In the genomic region with DNA sequence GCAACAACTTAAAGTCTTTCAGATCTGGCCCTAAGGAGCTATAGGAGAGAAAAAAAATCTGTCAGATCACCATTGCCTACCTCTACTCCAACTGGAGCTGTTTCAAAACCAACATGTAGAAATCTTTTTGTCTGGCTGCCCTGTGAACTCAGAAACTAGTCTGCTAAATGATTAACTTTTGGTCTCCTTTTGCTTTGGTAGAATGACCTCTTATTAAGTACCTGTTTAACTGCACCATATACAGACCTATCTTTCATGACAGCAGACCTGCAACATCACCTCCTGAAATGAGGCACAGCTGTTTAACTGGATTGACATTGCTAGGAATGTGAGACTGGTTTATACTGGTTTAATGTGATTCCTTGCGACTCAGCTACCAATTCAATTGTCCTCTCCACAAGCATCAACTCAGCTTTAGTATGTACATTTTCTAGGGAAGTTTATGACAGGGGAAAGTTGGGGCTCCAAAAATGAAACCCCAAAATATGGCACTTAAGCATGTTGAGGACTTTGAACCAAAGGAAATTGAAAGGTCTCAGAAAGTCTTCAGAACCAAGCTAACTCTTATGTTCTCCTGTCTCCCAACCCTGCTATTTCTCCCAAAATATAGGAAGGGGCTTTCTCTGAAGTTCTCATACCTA, we compare ENCODE assay signal across 1 cellular context.
TF ChIP-seq lines count a peak whose summit lies in the region.

No MANE protein-coding gene starts in this region.

TF ChIP-seq in HepG2, 621 proteins besides CTCF, POLR2A, EP300 and RAD21 (continued from another document and continues in another):
- no peak for TF ChIP-seq HMGXB3 (CRISPR knock-in tag; IDR thresholded peaks at IDR 0.05; ENCODE audit: borderline replicate concordance)
- no peak for TF ChIP-seq ZNF720 (CRISPR knock-in tag; IDR thresholded peaks at IDR 0.05)
- no peak for TF ChIP-seq ZBTB14 (CRISPR knock-in tag; IDR thresholded peaks at IDR 0.05)
- no peak for TF ChIP-seq FOSL1 (CRISPR knock-in tag; IDR thresholded peaks at IDR 0.05; ENCODE audit: borderline replicate concordance)
- TF ChIP-seq JDP2 (CRISPR knock-in tag; IDR thresholded peaks at IDR 0.05; ENCODE audit: borderline replicate concordance): no peak
- TF ChIP-seq POLR2G (IDR thresholded peaks at IDR 0.05; ENCODE audit: low read depth, low read length): peak; percentile 57
- TF ChIP-seq SRSF4 (IDR thresholded peaks at IDR 0.05; ENCODE audit: low read depth, low read length, poor library complexity, severe bottlenecking): no peak
- TF ChIP-seq ZNF263 (CRISPR knock-in tag; IDR thresholded peaks at IDR 0.05): no peak
- TF ChIP-seq, protein P1, sequence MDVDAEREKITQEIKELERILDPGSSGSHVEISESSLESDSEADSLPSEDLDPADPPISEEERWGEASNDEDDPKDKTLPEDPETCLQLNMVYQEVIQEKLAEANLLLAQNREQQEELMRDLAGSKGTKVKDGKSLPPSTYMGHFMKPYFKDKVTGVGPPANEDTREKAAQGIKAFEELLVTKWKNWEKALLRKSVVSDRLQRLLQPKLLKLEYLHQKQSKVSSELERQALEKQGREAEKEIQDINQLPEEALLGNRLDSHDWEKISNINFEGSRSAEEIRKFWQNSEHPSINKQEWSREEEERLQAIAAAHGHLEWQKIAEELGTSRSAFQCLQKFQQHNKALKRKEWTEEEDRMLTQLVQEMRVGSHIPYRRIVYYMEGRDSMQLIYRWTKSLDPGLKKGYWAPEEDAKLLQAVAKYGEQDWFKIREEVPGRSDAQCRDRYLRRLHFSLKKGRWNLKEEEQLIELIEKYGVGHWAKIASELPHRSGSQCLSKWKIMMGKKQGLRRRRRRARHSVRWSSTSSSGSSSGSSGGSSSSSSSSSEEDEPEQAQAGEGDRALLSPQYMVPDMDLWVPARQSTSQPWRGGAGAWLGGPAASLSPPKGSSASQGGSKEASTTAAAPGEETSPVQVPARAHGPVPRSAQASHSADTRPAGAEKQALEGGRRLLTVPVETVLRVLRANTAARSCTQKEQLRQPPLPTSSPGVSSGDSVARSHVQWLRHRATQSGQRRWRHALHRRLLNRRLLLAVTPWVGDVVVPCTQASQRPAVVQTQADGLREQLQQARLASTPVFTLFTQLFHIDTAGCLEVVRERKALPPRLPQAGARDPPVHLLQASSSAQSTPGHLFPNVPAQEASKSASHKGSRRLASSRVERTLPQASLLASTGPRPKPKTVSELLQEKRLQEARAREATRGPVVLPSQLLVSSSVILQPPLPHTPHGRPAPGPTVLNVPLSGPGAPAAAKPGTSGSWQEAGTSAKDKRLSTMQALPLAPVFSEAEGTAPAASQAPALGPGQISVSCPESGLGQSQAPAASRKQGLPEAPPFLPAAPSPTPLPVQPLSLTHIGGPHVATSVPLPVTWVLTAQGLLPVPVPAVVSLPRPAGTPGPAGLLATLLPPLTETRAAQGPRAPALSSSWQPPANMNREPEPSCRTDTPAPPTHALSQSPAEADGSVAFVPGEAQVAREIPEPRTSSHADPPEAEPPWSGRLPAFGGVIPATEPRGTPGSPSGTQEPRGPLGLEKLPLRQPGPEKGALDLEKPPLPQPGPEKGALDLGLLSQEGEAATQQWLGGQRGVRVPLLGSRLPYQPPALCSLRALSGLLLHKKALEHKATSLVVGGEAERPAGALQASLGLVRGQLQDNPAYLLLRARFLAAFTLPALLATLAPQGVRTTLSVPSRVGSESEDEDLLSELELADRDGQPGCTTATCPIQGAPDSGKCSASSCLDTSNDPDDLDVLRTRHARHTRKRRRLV (CRISPR knock-in tag; IDR thresholded peaks at IDR 0.05): 0 out of 2 replicates have a peak, but pooled peaks have one; percentile 35
- TF ChIP-seq, protein P2, sequence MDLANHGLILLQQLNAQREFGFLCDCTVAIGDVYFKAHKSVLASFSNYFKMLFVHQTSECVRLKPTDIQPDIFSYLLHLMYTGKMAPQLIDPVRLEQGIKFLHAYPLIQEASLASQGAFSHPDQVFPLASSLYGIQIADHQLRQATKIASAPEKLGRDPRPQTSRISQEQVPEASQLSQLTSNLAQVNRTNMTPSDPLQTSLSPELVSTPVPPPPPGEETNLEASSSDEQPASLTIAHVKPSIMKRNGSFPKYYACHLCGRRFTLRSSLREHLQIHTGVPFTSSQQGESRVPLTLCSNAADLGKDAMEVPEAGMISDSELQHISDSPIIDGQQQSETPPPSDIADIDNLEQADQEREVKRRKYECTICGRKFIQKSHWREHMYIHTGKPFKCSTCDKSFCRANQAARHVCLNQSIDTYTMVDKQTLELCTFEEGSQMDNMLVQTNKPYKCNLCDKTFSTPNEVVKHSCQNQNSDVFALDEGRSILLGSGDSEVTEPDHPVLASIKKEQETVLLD (CRISPR knock-in tag; IDR thresholded peaks at IDR 0.05; ENCODE audit: low read depth): no peak
- TF ChIP-seq RNF219 (CRISPR knock-in tag; IDR thresholded peaks at IDR 0.05): no peak
- no peak for TF ChIP-seq SOX6 (IDR thresholded peaks at IDR 0.05)
- TF ChIP-seq SOX6 (CRISPR knock-in tag; IDR thresholded peaks at IDR 0.05): peak; percentile 60
- TF ChIP-seq REXO4 (CRISPR knock-in tag; IDR thresholded peaks at IDR 0.05; ENCODE audit: borderline replicate concordance): no peak
- TF ChIP-seq KDM3A (CRISPR knock-in tag; IDR thresholded peaks at IDR 0.05; ENCODE audit: low read depth): no peak
- 0 out of 2 replicates have a peak, but pooled peaks have one; percentile 33 for TF ChIP-seq TOE1 (CRISPR knock-in tag; IDR thresholded peaks at IDR 0.05)
- no peak for TF ChIP-seq DNMT1 (CRISPR knock-in tag; IDR thresholded peaks at IDR 0.05)
- no peak for TF ChIP-seq TARDBP (CRISPR knock-in tag; IDR thresholded peaks at IDR 0.05)
- TF ChIP-seq TCF12 (IDR thresholded peaks at IDR 0.05): no peak
- peak; percentile 76; the same call in 1 of the 2 replicates for TF ChIP-seq TCF12 (CRISPR knock-in tag; IDR thresholded peaks at IDR 0.05)
- TF ChIP-seq NR2C2 (CRISPR knock-in tag; IDR thresholded peaks at IDR 0.05; ENCODE audit: borderline replicate concordance): no peak; the same call in 1 of the 2 replicates
- TF ChIP-seq ZNF124 (CRISPR knock-in tag; IDR thresholded peaks at IDR 0.05): 0 out of 2 replicates have a peak, but pooled peaks have one; percentile 22
- TF ChIP-seq ZNF670 (CRISPR knock-in tag; IDR thresholded peaks at IDR 0.05; ENCODE audit: borderline replicate concordance): no peak
- no peak for TF ChIP-seq KLF13 (CRISPR knock-in tag; IDR thresholded peaks at IDR 0.05)
- TF ChIP-seq HDAC6 (IDR thresholded peaks at IDR 0.05; ENCODE audit: low read depth, low read length): no peak
- TF ChIP-seq YEATS4 (CRISPR knock-in tag; IDR thresholded peaks at IDR 0.05; ENCODE audit: borderline replicate concordance): no peak
- TF ChIP-seq, protein P3, sequence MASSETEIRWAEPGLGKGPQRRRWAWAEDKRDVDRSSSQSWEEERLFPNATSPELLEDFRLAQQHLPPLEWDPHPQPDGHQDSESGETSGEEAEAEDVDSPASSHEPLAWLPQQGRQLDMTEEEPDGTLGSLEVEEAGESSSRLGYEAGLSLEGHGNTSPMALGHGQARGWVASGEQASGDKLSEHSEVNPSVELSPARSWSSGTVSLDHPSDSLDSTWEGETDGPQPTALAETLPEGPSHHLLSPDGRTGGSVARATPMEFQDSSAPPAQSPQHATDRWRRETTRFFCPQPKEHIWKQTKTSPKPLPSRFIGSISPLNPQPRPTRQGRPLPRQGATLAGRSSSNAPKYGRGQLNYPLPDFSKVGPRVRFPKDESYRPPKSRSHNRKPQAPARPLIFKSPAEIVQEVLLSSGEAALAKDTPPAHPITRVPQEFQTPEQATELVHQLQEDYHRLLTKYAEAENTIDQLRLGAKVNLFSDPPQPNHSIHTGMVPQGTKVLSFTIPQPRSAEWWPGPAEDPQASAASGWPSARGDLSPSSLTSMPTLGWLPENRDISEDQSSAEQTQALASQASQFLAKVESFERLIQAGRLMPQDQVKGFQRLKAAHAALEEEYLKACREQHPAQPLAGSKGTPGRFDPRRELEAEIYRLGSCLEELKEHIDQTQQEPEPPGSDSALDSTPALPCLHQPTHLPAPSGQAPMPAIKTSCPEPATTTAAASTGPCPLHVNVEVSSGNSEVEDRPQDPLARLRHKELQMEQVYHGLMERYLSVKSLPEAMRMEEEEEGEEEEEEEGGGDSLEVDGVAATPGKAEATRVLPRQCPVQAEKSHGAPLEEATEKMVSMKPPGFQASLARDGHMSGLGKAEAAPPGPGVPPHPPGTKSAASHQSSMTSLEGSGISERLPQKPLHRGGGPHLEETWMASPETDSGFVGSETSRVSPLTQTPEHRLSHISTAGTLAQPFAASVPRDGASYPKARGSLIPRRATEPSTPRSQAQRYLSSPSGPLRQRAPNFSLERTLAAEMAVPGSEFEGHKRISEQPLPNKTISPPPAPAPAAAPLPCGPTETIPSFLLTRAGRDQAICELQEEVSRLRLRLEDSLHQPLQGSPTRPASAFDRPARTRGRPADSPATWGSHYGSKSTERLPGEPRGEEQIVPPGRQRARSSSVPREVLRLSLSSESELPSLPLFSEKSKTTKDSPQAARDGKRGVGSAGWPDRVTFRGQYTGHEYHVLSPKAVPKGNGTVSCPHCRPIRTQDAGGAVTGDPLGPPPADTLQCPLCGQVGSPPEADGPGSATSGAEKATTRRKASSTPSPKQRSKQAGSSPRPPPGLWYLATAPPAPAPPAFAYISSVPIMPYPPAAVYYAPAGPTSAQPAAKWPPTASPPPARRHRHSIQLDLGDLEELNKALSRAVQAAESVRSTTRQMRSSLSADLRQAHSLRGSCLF (CRISPR knock-in tag; IDR thresholded peaks at IDR 0.05; ENCODE audit: borderline replicate concordance): no peak
- TF ChIP-seq AKAP8 (CRISPR knock-in tag; IDR thresholded peaks at IDR 0.05): no peak
- TF ChIP-seq ZNF10 (CRISPR knock-in tag; IDR thresholded peaks at IDR 0.05; ENCODE audit: borderline replicate concordance, low read depth): no peak
- no peak for TF ChIP-seq REL (CRISPR knock-in tag; conservative IDR thresholded peaks at IDR 0.05)
- no peak for TF ChIP-seq ZNF260 (CRISPR knock-in tag; IDR thresholded peaks at IDR 0.05; ENCODE audit: borderline replicate concordance, low read depth)
- no peak for TF ChIP-seq ZNF761 (CRISPR knock-in tag; conservative IDR thresholded peaks at IDR 0.05)
- TF ChIP-seq ZNF713 (CRISPR knock-in tag; IDR thresholded peaks at IDR 0.05): no peak
- TF ChIP-seq ARNT (IDR thresholded peaks at IDR 0.05): no peak
- TF ChIP-seq FOXC1 (CRISPR knock-in tag; IDR thresholded peaks at IDR 0.05; ENCODE audit: borderline replicate concordance): no peak
- TF ChIP-seq, protein P4, sequence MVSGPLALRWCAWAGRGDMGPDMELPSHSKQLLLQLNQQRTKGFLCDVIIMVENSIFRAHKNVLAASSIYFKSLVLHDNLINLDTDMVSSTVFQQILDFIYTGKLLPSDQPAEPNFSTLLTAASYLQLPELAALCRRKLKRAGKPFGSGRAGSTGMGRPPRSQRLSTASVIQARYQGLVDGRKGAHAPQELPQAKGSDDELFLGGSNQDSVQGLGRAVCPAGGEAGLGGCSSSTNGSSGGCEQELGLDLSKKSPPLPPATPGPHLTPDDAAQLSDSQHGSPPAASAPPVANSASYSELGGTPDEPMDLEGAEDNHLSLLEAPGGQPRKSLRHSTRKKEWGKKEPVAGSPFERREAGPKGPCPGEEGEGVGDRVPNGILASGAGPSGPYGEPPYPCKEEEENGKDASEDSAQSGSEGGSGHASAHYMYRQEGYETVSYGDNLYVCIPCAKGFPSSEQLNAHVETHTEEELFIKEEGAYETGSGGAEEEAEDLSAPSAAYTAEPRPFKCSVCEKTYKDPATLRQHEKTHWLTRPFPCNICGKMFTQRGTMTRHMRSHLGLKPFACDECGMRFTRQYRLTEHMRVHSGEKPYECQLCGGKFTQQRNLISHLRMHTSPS (CRISPR knock-in tag; IDR thresholded peaks at IDR 0.05; ENCODE audit: low read depth): no peak
